Comparison of ENCODE assay signal across 9 cellular contexts in the genomic region with DNA sequence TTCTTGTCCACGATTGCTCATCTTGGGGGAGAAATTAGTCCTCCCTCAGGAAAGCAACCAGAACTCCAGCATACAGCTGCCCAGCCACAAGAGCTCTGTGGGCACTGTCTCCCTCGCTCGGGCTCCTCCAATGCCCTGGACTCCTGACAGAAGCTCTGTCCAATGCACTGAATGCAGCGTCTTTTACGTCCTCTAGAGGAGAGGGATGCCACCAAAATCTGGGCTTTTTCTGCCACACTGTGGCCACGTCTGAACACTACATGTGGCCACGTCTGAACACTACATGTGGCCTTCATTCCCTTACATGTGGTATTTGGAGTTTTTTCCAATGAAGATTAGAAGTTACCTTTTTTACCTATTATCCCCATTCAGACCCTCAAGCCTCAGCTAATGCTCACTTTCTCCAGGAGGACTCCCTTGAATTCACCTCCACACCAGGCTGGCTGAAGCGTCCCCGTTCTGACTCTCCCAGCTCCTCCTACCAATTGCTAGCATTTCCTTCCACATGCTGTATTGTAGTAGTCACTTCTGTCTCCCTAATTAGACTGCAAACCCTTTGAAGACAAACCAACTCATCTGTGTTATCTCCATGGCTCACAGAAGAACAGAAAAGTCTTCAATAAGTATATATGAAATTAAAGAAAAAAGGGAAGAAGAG.
DNase-seq lines count a peak whose midpoint lies in the region; ATAC-seq and TF ChIP-seq lines count a peak whose summit lies in the region.
"Had no signal": no experiment of that assay in that cellular context is flagged by ENCODE, and none has a peak within 500 bp of the region (broad histone marks: within the 10 kb centered on the region; RNA-seq: fewer than 3 reads in every experiment).

No MANE protein-coding gene starts in this region.

- H3K79me2 ChIP-seq in H9 (ENCODE audit: insufficient read depth, low read length), result no peaks in the 10 kb centered on the region
- H3K79me2 ChIP-seq in SU-DHL-6 (ENCODE audit: insufficient read depth, low read length), result no peaks in the 10 kb centered on the region

- H4K8ac ChIP-seq in H9 (replicated peaks; ENCODE audit: insufficient read length, low read depth, low read length), result no peak overlapping the region

- TF ChIP-seq CTCF in H9 (conservative IDR thresholded peaks at IDR 0.05), result peak; percentile 81
- peak; percentile 55 for TF ChIP-seq CTCF in SU-DHL-6 (IDR thresholded peaks at IDR 0.05; ENCODE audit: insufficient read depth, low read length, poor library complexity, severe bottlenecking)
- TF ChIP-seq CTCF in foreskin fibroblast (IDR thresholded peaks at IDR 0.05; ENCODE audit: low read depth, low read length), result peak; percentile 67
- TF ChIP-seq CTCF in osteocyte (IDR thresholded peaks at IDR 0.05), result peak; percentile 94

- peaks cover 6% of the 10 kb centered on the region in 2 experiments; a peak in 3 of 4 replicates for H3K4me1 Mint-ChIP-seq in H9
- H3K4me1 Mint-ChIP-seq in osteocyte (ENCODE audit: unreplicated experiment), result peaks cover 26% of the 10 kb centered on the region

- no peaks in the 10 kb centered on the region for H3K9me2 ChIP-seq in SU-DHL-6 (replicated peaks; ENCODE audit: insufficient read depth, low read length)

- H3K23me2 ChIP-seq in H9 (ENCODE audit: insufficient read length, low read depth, low read length, poor library complexity, severe bottlenecking), result no peaks in the 10 kb centered on the region

- peak; percentile 64 for DNase-seq in NCI-H1436 (lab: John Stamatoyannopoulos, UW)
- DNase-seq in NCI-H1436 treated with DMSO at 0.1 percent for 48 hours (lab: John Stamatoyannopoulos, UW), result no peak
- DNase-seq in H9, result peak; percentile 70
- peak; percentile 57 to 81 (median 67) for DNase-seq in NCI-H1417 (lab: John Stamatoyannopoulos, UW)
- peak; percentile 47 to 72 for DNase-seq in foreskin fibroblast
- DNase-seq in osteocyte (ENCODE audit: extremely low spot score, unreplicated experiment), result peak; percentile 91

- no peak overlapping the region for H3K18ac ChIP-seq in H9 (ENCODE audit: insufficient read length, low read depth, low read length)

- H3K36me3 ChIP-seq in SU-DHL-6 (ENCODE audit: low read length), result no peaks in the 10 kb centered on the region
- H3K36me3 ChIP-seq: BLaER1 had no signal

- no peak overlapping the region for H2AK5ac ChIP-seq in H9 (ENCODE audit: insufficient read length, low read length)

- H3K79me1 ChIP-seq in H9 (ENCODE audit: insufficient read depth, low read depth, low read length, poor library complexity, severe bottlenecking), result no peaks in the 10 kb centered on the region

- H2BK5ac ChIP-seq in H9 (ENCODE audit: insufficient read length, low read length), result no peak overlapping the region

- H3K56ac ChIP-seq in H9 (ENCODE audit: insufficient read length, low read depth, low read length), result no peak overlapping the region

- no peak overlapping the region for H3K14ac ChIP-seq in H9 (ENCODE audit: insufficient read depth, low read length)

- H2AFZ ChIP-seq in H9 (ENCODE audit: low read length), result no peak overlapping the region
- no peak overlapping the region for H2AFZ ChIP-seq in SU-DHL-6 (ENCODE audit: low read depth, low read length, severe bottlenecking)

- no peak overlapping the region for H4K91ac ChIP-seq in H9 (ENCODE audit: insufficient read length, low read depth, low read length)

- H3K27me3 Mint-ChIP-seq in H9 (ENCODE audit: low read depth) (peaks cover 72% of the 10 kb centered on the region), osteocyte (ENCODE audit: unreplicated experiment) (peaks cover 25% of the 10 kb centered on the region)

- H4K5ac ChIP-seq in H9 (ENCODE audit: insufficient read length, low read depth, low read length), result no peak overlapping the region

- WGBS in H9 (ENCODE audit: extremely low coverage, insufficient read length, low lambda C conversion rate), result no CpG with 5 or more reads among the region's 9 CpGs

- no peak for ATAC-seq in HG02642 (IDR thresholded peaks at IDR 0.05; ENCODE audit: poor library complexity, unreplicated experiment)

- H2BK20ac ChIP-seq in H9 (ENCODE audit: low read depth, low read length, poor library complexity, severe bottlenecking), result no peak overlapping the region

- no peaks in the 10 kb centered on the region for H3K4me1 ChIP-seq in H9 (ENCODE audit: insufficient read depth, low read length)
- H3K4me1 ChIP-seq: BLaER1 had no signal

- no peak overlapping the region for H3K9ac ChIP-seq in H9 (ENCODE audit: extremely low read depth, insufficient read length, low read length)
- H3K9ac ChIP-seq in SU-DHL-6 (ENCODE audit: low read length), result no peak overlapping the region
- H3K9ac ChIP-seq: BLaER1 had no signal

- no peaks in the 10 kb centered on the region for H3K9me3 Mint-ChIP-seq in H9
- H3K9me3 Mint-ChIP-seq in osteocyte (ENCODE audit: unreplicated experiment), result no peaks in the 10 kb centered on the region

- H3K4me3 ChIP-seq in SU-DHL-6 (ENCODE audit: insufficient read depth, low read length, poor library complexity, severe bottlenecking) (no peak overlapping the region), foreskin fibroblast (ENCODE audit: low read depth in 1 of 2, low read length in 2 of 2) (peak overlapping the region; percentile 12 to 22)
- H3K4me3 ChIP-seq: BLaER1 had no signal

- H2BK120ac ChIP-seq in H9 (ENCODE audit: low read depth, low read length, poor library complexity, severe bottlenecking), result no peak overlapping the region

- H3T11ph ChIP-seq in H9 (ENCODE audit: low read length), result no peak overlapping the region

- H3K36me3 Mint-ChIP-seq in H9 (ENCODE audit: insufficient read depth in 1 of 3, low read depth in 3 of 3) (no peaks in the 10 kb centered on the region), osteocyte (ENCODE audit: unreplicated experiment) (peaks cover 5% of the 10 kb centered on the region)

- H3K4me3 Mint-ChIP-seq in H9 (no peak overlapping the region), osteocyte (ENCODE audit: unreplicated experiment) (peak overlapping the region; percentile 54)

- H3K4ac ChIP-seq in H9 (ENCODE audit: low read depth, low read length), result no peak overlapping the region

- H4K20me1 ChIP-seq in H9 (ENCODE audit: control insufficient read depth, insufficient read depth, insufficient read length), result no peaks in the 10 kb centered on the region
- no peaks in the 10 kb centered on the region for H4K20me1 ChIP-seq in SU-DHL-6 (ENCODE audit: low read depth, low read length)
- H4K20me1 ChIP-seq: BLaER1 had no signal

- H2BK12ac ChIP-seq in H9 (ENCODE audit: insufficient read length, low read depth, low read length), result no peak overlapping the region

- H3F3A ChIP-seq in SU-DHL-6 (ENCODE audit: insufficient read depth), result no peaks in the 10 kb centered on the region

- H3K27me3 ChIP-seq in H9 (ENCODE audit: insufficient read depth, low read length) (no peaks in the 10 kb centered on the region), SU-DHL-6 (ENCODE audit: low read length) (no peaks in the 10 kb centered on the region)
- H3K27me3 ChIP-seq: BLaER1 had no signal

- H2BK15ac ChIP-seq in H9 (ENCODE audit: low read depth, low read length), result no peak overlapping the region

- H3K27ac ChIP-seq in H9 (ENCODE audit: insufficient read length, low read depth, low read length) (no peak overlapping the region), SU-DHL-6 (ENCODE audit: low read depth, low read length) (no peak overlapping the region)
- H3K27ac ChIP-seq: BLaER1 had no signal

- H3K4me2 ChIP-seq in H9 (ENCODE audit: insufficient read depth, insufficient read length, low read length), result no peak overlapping the region
- H3K4me2 ChIP-seq in SU-DHL-6 (ENCODE audit: low read depth, low read length, poor library complexity, severe bottlenecking), result no peak overlapping the region
- H3K4me2 ChIP-seq: BLaER1 had no signal

- H3K23ac ChIP-seq in H9 (ENCODE audit: insufficient read length, low read depth, low read length), result no peak overlapping the region

- H3K9me3 ChIP-seq in H9 (ENCODE audit: control insufficient read depth, low read depth, low read length) (no peaks in the 10 kb centered on the region), SU-DHL-6 (ENCODE audit: insufficient read depth, low read length) (no peaks in the 10 kb centered on the region)
- H3K9me3 ChIP-seq: BLaER1 had no signal

- no peak overlapping the region for H3K27ac Mint-ChIP-seq in H9
- H3K27ac Mint-ChIP-seq in osteocyte (ENCODE audit: unreplicated experiment), result peak overlapping the region; percentile 45
